ENCODE assay signal across 24 cellular contexts in genomic region chr7:124399941-124400340, GRCh38.
DNase-seq lines count a peak whose midpoint lies in the region; ATAC-seq, FAIRE-seq and TF ChIP-seq lines count a peak whose summit lies in the region.
"Had no signal": no experiment of that assay in that cellular context is flagged by ENCODE, and none has a peak within 500 bp of the region (broad histone marks: within the 10 kb centered on the region; RNA-seq: fewer than 3 reads in every experiment).

No MANE protein-coding gene starts in this region.

- H3K79me1 ChIP-seq in IMR-90 (ENCODE audit: low read depth in 1 of 2, low read length in 2 of 2): no peaks in the 10 kb centered on the region

- no peak overlapping the region for H3K56ac ChIP-seq in IMR-90 (ENCODE audit: extremely low read depth, insufficient read depth, low read length)

- no peak overlapping the region for H4K8ac ChIP-seq in IMR-90 (ENCODE audit: low read depth in 2 of 2, low read length in 2 of 2)

- dilution Hi-C loops in IMR-90 (cut with HindIII; ENCODE audit: low sequenced_read_pairs, unreplicated experiment): no loop called here

- 83% methylated on average over 1 of the region's 1 CpG; no CpG with 5 or more reads in 1 of the 2 experiments for WGBS in IMR-90 (ENCODE audit: extremely low coverage in 2 of 2, insufficient read length in 1 of 2), 2 experiments
- 0% methylated on average over 1 of the region's 1 CpG for WGBS in GM12878 (ENCODE audit: insufficient coverage, insufficient replicate concordance, low lambda C conversion rate, missing lambda C conversion rate)

- TF ChIP-seq RAD21 in IMR-90 (IDR thresholded peaks at IDR 0.05; ENCODE audit: low read length): no peak
- no peak for TF ChIP-seq RAD21 in GM12878 (IDR thresholded peaks at IDR 0.05; ENCODE audit: insufficient read depth, low read depth, low read length)

- H3K4me1 ChIP-seq in IMR-90 (ENCODE audit: control insufficient read depth, insufficient read depth, low read length) (no peaks in the 10 kb centered on the region), GM12878 (ENCODE audit: control insufficient read depth, insufficient read depth, low read length) (no peaks in the 10 kb centered on the region)
- H3K4me1 ChIP-seq: Caco-2 had no signal

- no peaks in the 10 kb centered on the region for H4K20me1 ChIP-seq in IMR-90 (ENCODE audit: insufficient read depth, low read length)
- no peaks in the 10 kb centered on the region for H4K20me1 ChIP-seq in GM12878 (ENCODE audit: control insufficient read depth, insufficient read depth)

- SMC1A ChIA-PET in GM12878 (lab: Charles Lee; ENCODE audit: uncharacterized antibody, unreplicated experiment): no interaction called here

- H3K9me3 ChIP-seq in IMR-90 (ENCODE audit: control insufficient read depth, insufficient read depth, low read length): no peaks in the 10 kb centered on the region
- H3K9me3 ChIP-seq in GM12878 (replicated peaks; ENCODE audit: control insufficient read depth, insufficient read depth, low read length): no peaks in the 10 kb centered on the region
- H3K9me3 ChIP-seq: BE2C, Caco-2 had no signal

- POLR2A ChIA-PET in IMR-90 (lab: Charles Lee; ENCODE audit: unreplicated experiment) (no interaction called here), GM12878 (lab: Charles Lee) (no interaction called here)

- H3K4me2 ChIP-seq in IMR-90 (ENCODE audit: low read depth, low read length): no peak overlapping the region
- no peak overlapping the region for H3K4me2 ChIP-seq in GM12878 (ENCODE audit: control insufficient read depth, insufficient read depth)

- H4K91ac ChIP-seq in IMR-90 (ENCODE audit: insufficient read depth, low read depth, low read length): no peak overlapping the region

- CTCF ChIA-PET in IMR-90 (lab: Yijun Ruan, JAX) (no interaction called here), GM12878 (lab: Yijun Ruan, JAX) (no interaction called here)

- in situ Hi-C loops in IMR-90 (cut with MboI; ENCODE audit: low sequenced_read_pairs): no loop called here
- in situ Hi-C loops in GM12878 (cut with MboI): no loop called here

- H3K4ac ChIP-seq in IMR-90 (ENCODE audit: low read depth, low read length): no peak overlapping the region

- no peaks in the 10 kb centered on the region for H3K79me2 ChIP-seq in GM12878 (ENCODE audit: control insufficient read depth, insufficient read depth, low read length)

- FAIRE-seq in GM12878 (lab: Jason Lieb, UNC): no peak
- FAIRE-seq: H54, urothelium cell line had no signal

- H3K18ac ChIP-seq in IMR-90 (ENCODE audit: low read depth, low read length): no peak overlapping the region

- peak; percentile 43 for DNase-seq in DMS153 (lab: John Stamatoyannopoulos, UW)
- no peak for DNase-seq in DMS153 treated with DMSO at 0.1 percent for 48 hours (lab: John Stamatoyannopoulos, UW; ENCODE audit: unreplicated experiment)
- DNase-seq in IMR-90: no peak
- DNase-seq in GM12878 (ENCODE audit: low read depth, low spot score): no peak
- no peak for DNase-seq in NCI-H2107 (lab: John Stamatoyannopoulos, UW)
- DNase-seq in GM20000 (ENCODE audit: low spot score): no peak
- DNase-seq in stimulated activated CD4-positive, alpha-beta T cell treated with anti-CD3 and anti-CD28 coated beads, Interleukin-4, amount 100 ng/mL, for 1 hour: no peak
- DNase-seq: activated CD4-positive, alpha-beta T cell treated with anti-CD3 and anti-CD28 coated beads for 36 hours; activated gamma-delta T cell treated with Interleukin-2 at 50 U/mL for 16 hours; amygdala; BE2C; Caco-2; hippocampal formation; Karpas-422; NCI-H1417 treated with DMSO at 0.1 percent for 48 hours; nucleus accumbens; retina; RPMI8226; substantia nigra had no signal

- H3K9me1 ChIP-seq in IMR-90 (ENCODE audit: insufficient read depth, low read length): no peaks in the 10 kb centered on the region

- no peaks in the 10 kb centered on the region for H3K27me3 ChIP-seq in IMR-90 (ENCODE audit: control insufficient read depth, insufficient read depth, low read length)
- no peaks in the 10 kb centered on the region for H3K27me3 ChIP-seq in GM12878 (replicated peaks in 1 of 2; ENCODE audit: control insufficient read depth in 2 of 2, insufficient read depth in 2 of 2, low read length in 1 of 2)
- H3K27me3 ChIP-seq: BE2C, cardiac muscle cell had no signal

- TF ChIP-seq POLR2A in IMR-90 (IDR thresholded peaks at IDR 0.05; ENCODE audit: low read depth, low read length) (no peak), GM12878 (IDR thresholded peaks at IDR 0.05; ENCODE audit: low read depth, low read length) (no peak)

- H3K9ac ChIP-seq in IMR-90 (ENCODE audit: low read depth, low read length) (no peak overlapping the region), GM12878 (ENCODE audit: control insufficient read depth, insufficient read depth, low read length) (no peak overlapping the region)

- H2BK15ac ChIP-seq in IMR-90 (ENCODE audit: low read depth, low read length): no peak overlapping the region

- no TSS peak for BruUV-seq in IMR-90 (replicated peaks; lab: Mats Ljungman, UMichigan)
- BruUV-seq in GM12878 (replicated peaks; lab: Mats Ljungman, UMichigan): no TSS peak

- RAD21 ChIA-PET in GM12878 (lab: Charles Lee; ENCODE audit: unreplicated experiment): no interaction called here

- TF ChIP-seq EP300 in GM12878 (IDR thresholded peaks at IDR 0.05; ENCODE audit: borderline replicate concordance in 1 of 2, control insufficient read depth in 1 of 2, low read depth in 2 of 2, low read length in 2 of 2): no peak

- no peak overlapping the region for H3K27ac ChIP-seq in IMR-90 (ENCODE audit: insufficient read depth, low read length)
- no peak overlapping the region for H3K27ac ChIP-seq in GM12878 (ENCODE audit: control insufficient read depth, insufficient read depth)
- H3K27ac ChIP-seq: 22Rv1, cardiac muscle cell had no signal

- no peak overlapping the region for H2AK9ac ChIP-seq in IMR-90 (replicated peaks; ENCODE audit: low read depth, low read length, poor library complexity)

- no peak overlapping the region for H2AK5ac ChIP-seq in IMR-90 (ENCODE audit: low read depth, low read length)

- H3K14ac ChIP-seq in IMR-90 (replicated peaks; ENCODE audit: low read depth, low read length): no peak overlapping the region

- H3K4me3 ChIP-seq in IMR-90 (ENCODE audit: insufficient read depth, low read depth, low read length) (no peak overlapping the region), GM12878 (no peak overlapping the region)
- H3K4me3 ChIP-seq: cardiac muscle cell had no signal

- no peak overlapping the region for H3K23ac ChIP-seq in IMR-90 (ENCODE audit: low read depth, low read length)

- intact Hi-C loops in IMR-90 (cut with micrococcal nuclease) (no loop called here), GM12878 (cut with micrococcal nuclease; ENCODE audit: unreplicated experiment) (no loop called here)

- ATAC-seq in GM19035 (IDR thresholded peaks at IDR 0.05; ENCODE audit: unreplicated experiment) (peak; percentile 48), IMR-90 (ENCODE audit: low read depth) (no peak), GM12878 (peak; percentile 89)
- ATAC-seq: activated CD4-positive, alpha-beta T cell treated with anti-CD3 and anti-CD28 coated beads for 36 hours had no signal

- H2AFZ ChIP-seq in IMR-90 (replicated peaks; ENCODE audit: low read length, poor library complexity) (no peak overlapping the region), GM12878 (ENCODE audit: control insufficient read depth, low read depth, low read length) (no peak overlapping the region)

- no peak overlapping the region for H4K5ac ChIP-seq in IMR-90 (ENCODE audit: low read depth, low read length)

- H2BK5ac ChIP-seq in IMR-90 (ENCODE audit: low read depth, low read length, poor library complexity, severe bottlenecking): no peak overlapping the region

- no peak overlapping the region for H2BK20ac ChIP-seq in IMR-90 (ENCODE audit: low read depth, low read length)

- H3K36me3 ChIP-seq in IMR-90 (ENCODE audit: control insufficient read depth, insufficient read depth, low read length): no peaks in the 10 kb centered on the region
- no peaks in the 10 kb centered on the region for H3K36me3 ChIP-seq in GM12878 (ENCODE audit: control insufficient read depth in 2 of 2, insufficient read depth in 2 of 2, low read length in 1 of 2)
- H3K36me3 ChIP-seq: BE2C, cardiac muscle cell had no signal

- no peak overlapping the region for H2BK120ac ChIP-seq in IMR-90 (ENCODE audit: low read depth, low read length)

- no peak for TF ChIP-seq CTCF in IMR-90 (conservative IDR thresholded peaks at IDR 0.05; ENCODE audit: low read depth, low read length)
- no peak for TF ChIP-seq CTCF in GM12878 (IDR thresholded peaks at IDR 0.05 in 2 of 3, conservative IDR thresholded peaks at IDR 0.05 in 1 of 3; ENCODE audit: control insufficient read depth in 2 of 3, extremely low read depth in 1 of 3, insufficient read depth in 1 of 3, low read depth in 3 of 3, low read length in 3 of 3)
- no peak for TF ChIP-seq CTCF in GM20000 (IDR thresholded peaks at IDR 0.05; ENCODE audit: extremely low read depth, missing control alignments)

TF ChIP-seq in IMR-90, 13 proteins besides CTCF, POLR2A, EP300 and RAD21:
- TF ChIP-seq MAFK (IDR thresholded peaks at IDR 0.05; ENCODE audit: low read depth, low read length): peak; percentile 27; the same call in 1 of the 2 replicates
- TF ChIP-seq RCOR1 (IDR thresholded peaks at IDR 0.05; ENCODE audit: insufficient replicate concordance, low read length): no peak
- TF ChIP-seq MAZ (IDR thresholded peaks at IDR 0.05; ENCODE audit: borderline replicate concordance, low read depth, low read length): no peak
TF ChIP-seq in IMR-90: peak in this region for 1.

TF ChIP-seq in GM12878, 131 proteins besides CTCF, POLR2A, EP300 and RAD21 (continues in another document):
- TF ChIP-seq, protein P1, sequence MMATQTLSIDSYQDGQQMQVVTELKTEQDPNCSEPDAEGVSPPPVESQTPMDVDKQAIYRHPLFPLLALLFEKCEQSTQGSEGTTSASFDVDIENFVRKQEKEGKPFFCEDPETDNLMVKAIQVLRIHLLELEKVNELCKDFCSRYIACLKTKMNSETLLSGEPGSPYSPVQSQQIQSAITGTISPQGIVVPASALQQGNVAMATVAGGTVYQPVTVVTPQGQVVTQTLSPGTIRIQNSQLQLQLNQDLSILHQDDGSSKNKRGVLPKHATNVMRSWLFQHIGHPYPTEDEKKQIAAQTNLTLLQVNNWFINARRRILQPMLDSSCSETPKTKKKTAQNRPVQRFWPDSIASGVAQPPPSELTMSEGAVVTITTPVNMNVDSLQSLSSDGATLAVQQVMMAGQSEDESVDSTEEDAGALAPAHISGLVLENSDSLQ (IDR thresholded peaks at IDR 0.05): peak; percentile 77
- peak in 1 of 2 experiments; percentile 62; a peak in 1 of 4 replicates for TF ChIP-seq SRF (IDR thresholded peaks at IDR 0.05; ENCODE audit: low read depth in 2 of 2, low read length in 2 of 2)
